Comparison of ENCODE assay signal across 34 cellular contexts in genomic region chr5:91906494-91906893, GRCh38.
"Had no signal": no experiment of that assay in that cellular context is flagged by ENCODE, and none has a peak within 500 bp of the region (broad histone marks: within the 10 kb centered on the region; RNA-seq: fewer than 3 reads in every experiment).

No MANE protein-coding gene starts in this region.

- H3K27ac Mint-ChIP-seq: activated B cell treated with CpG ODN at 0.5 μM for 24 hours; activated CD8-positive, alpha-beta T cell treated with anti-CD3 and anti-CD28 coated beads, Interleukin-2, amount 10 ng/mL, durations not matched to agents 7 days and 5 days; activated naive CD4-positive, alpha-beta T cell treated with anti-CD3 and anti-CD28 coated beads, Interleukin-2, amount 10 ng/mL, durations not matched to agents 7 days and 5 days; activated naive CD4-positive, alpha-beta T cell treated with anti-CD3 and anti-CD28 coated beads, Interleukin-2, amount 50 U/mL, for 72 hours; activated naive CD8-positive, alpha-beta T cell treated with anti-CD3 and anti-CD28 coated beads, Interleukin-2, amount 10 ng/mL, durations not matched to agents 7 days and 5 days; activated T-cell treated with anti-CD3 and anti-CD28 coated beads, Interleukin-2, amount 50 U/mL, for 24 hours; activated T-cell treated with anti-CD3 and anti-CD28 coated beads, Interleukin-2, amount 50 U/mL, for 72 hours; dendritic cell treated with granulocyte-macrophage colony-stimulating factor and Interleukin-4, amounts not matched to agents 40 ng/mL and 50 ng/mL, for 4 days; endodermal cell; T-helper 17 cell; T-helper 2 cell treated with Interferon-gamma antibody and Interleukin-4, amounts not matched to agents 5 μg/mL and 100 μg/mL, for 36 hours had no signal

- H3K4me3 Mint-ChIP-seq: activated B cell treated with CpG ODN at 0.5 μM for 24 hours; activated CD8-positive, alpha-beta T cell treated with anti-CD3 and anti-CD28 coated beads, Interleukin-2, amount 10 ng/mL, durations not matched to agents 7 days and 5 days; activated naive CD4-positive, alpha-beta T cell treated with anti-CD3 and anti-CD28 coated beads, Interleukin-2, amount 10 ng/mL, durations not matched to agents 7 days and 5 days; activated naive CD8-positive, alpha-beta T cell treated with anti-CD3 and anti-CD28 coated beads, Interleukin-2, amount 10 ng/mL, durations not matched to agents 7 days and 5 days; activated T-cell treated with anti-CD3 and anti-CD28 coated beads, Interleukin-2, amount 50 U/mL, for 24 hours; activated T-cell treated with anti-CD3 and anti-CD28 coated beads, Interleukin-2, amount 50 U/mL, for 72 hours; central memory CD8-positive, alpha-beta T cell; dendritic cell treated with granulocyte-macrophage colony-stimulating factor and Interleukin-4, amounts not matched to agents 40 ng/mL and 50 ng/mL, for 4 days; endodermal cell; T-helper 17 cell; T-helper 2 cell treated with Interferon-gamma antibody and Interleukin-4, amounts not matched to agents 5 μg/mL and 100 μg/mL, for 36 hours had no signal

- ATAC-seq: activated CD4-positive, CD25-positive, alpha-beta regulatory T cell treated with anti-CD3 and anti-CD28 coated beads, Interleukin-2, amount 50 U/mL, for 24 hours; activated CD8-positive, alpha-beta T cell treated with anti-CD3 and anti-CD28 coated beads, Interleukin-2, amount 10 ng/mL, durations not matched to agents 7 days and 5 days; activated naive CD4-positive, alpha-beta T cell treated with anti-CD3 and anti-CD28 coated beads, Interleukin-2, amount 50 U/mL, for 72 hours; activated T-cell treated with anti-CD3 and anti-CD28 coated beads, Interleukin-2, amount 50 U/mL, for 72 hours; foreskin keratinocyte; gastrocnemius medialis; T-helper 17 cell had no signal

- H3K9me3 Mint-ChIP-seq: activated B cell treated with CpG ODN at 0.5 μM for 24 hours; activated naive CD4-positive, alpha-beta T cell treated with anti-CD3 and anti-CD28 coated beads, Interleukin-2, amount 10 ng/mL, durations not matched to agents 7 days and 5 days; activated naive CD8-positive, alpha-beta T cell treated with anti-CD3 and anti-CD28 coated beads, Interleukin-2, amount 10 ng/mL, durations not matched to agents 7 days and 5 days; activated T-cell treated with anti-CD3 and anti-CD28 coated beads, Interleukin-2, amount 50 U/mL, for 24 hours; dendritic cell treated with granulocyte-macrophage colony-stimulating factor and Interleukin-4, amounts not matched to agents 40 ng/mL and 50 ng/mL, for 4 days; endodermal cell; T-helper 2 cell treated with Interferon-gamma antibody and Interleukin-4, amounts not matched to agents 5 μg/mL and 100 μg/mL, for 36 hours had no signal

- H3K9me3 ChIP-seq: esophagus muscularis mucosa, gastrocnemius medialis had no signal

- H3K36me3 ChIP-seq: brain microvascular endothelial cell, esophagus muscularis mucosa, gastrocnemius medialis, WERI-Rb-1 had no signal

- H3K4me1 ChIP-seq: esophagus muscularis mucosa, foreskin keratinocyte, gastrocnemius medialis had no signal

- DNase-seq: activated B cell treated with CpG ODN at 0.5 μM for 24 hours; activated CD4-positive, alpha-beta T cell treated with anti-CD3 and anti-CD28 coated beads for 48 hours; activated CD4-positive, alpha-beta T cell treated with anti-CD3 and anti-CD28 coated beads, Interleukin-2, amount 50 U/mL, for 1 hour; activated CD4-positive, alpha-beta T cell treated with anti-CD3 and anti-CD28 coated beads, Interleukin-2, amount 50 U/mL, for 48 hours; activated CD8-positive, alpha-beta memory T cell treated with anti-CD3 and anti-CD28 coated beads, Interleukin-2, amount 50 U/mL, for 48 hours; activated CD8-positive, alpha-beta T cell treated with anti-CD3 and anti-CD28 coated beads, Interleukin-2, amount 10 ng/mL, durations not matched to agents 7 days and 5 days; activated gamma-delta T cell; activated naive CD4-positive, alpha-beta T cell; activated naive CD4-positive, alpha-beta T cell treated with anti-CD3 and anti-CD28 coated beads, Interleukin-2, amount 10 ng/mL, durations not matched to agents 7 days and 5 days; activated naive CD8-positive, alpha-beta T cell treated with anti-CD3 and anti-CD28 coated beads, Interleukin-2, amount 10 ng/mL, durations not matched to agents 7 days and 5 days; activated T-cell treated with anti-CD3 and anti-CD28 coated beads for 4 hours; activated T-cell treated with anti-CD3 and anti-CD28 coated beads, Interleukin-2, amount 50 U/mL, for 24 hours; activated T-cell treated with anti-CD3 and anti-CD28 coated beads, Interleukin-2, amount 50 U/mL, for 72 hours; amniotic stem cell; anterior cingulate cortex; brain microvascular endothelial cell; dorsolateral prefrontal cortex; effector memory CD4-positive, alpha-beta T cell; endodermal cell; erythroblast; foreskin keratinocyte; gastrocnemius medialis; glutamatergic neuron; T-helper 1 cell; T-helper 17 cell; T1000; WERI-Rb-1 had no signal

- H3K27ac ChIP-seq: brain microvascular endothelial cell, coronary artery, dorsolateral prefrontal cortex, esophagus muscularis mucosa, foreskin keratinocyte, gastrocnemius medialis, WERI-Rb-1 had no signal

- H3K4me3 ChIP-seq: coronary artery, dorsolateral prefrontal cortex, esophagus muscularis mucosa, gastrocnemius medialis had no signal

- H3K27me3 ChIP-seq: brain microvascular endothelial cell, dorsolateral prefrontal cortex, esophagus muscularis mucosa, foreskin keratinocyte, gastrocnemius medialis had no signal

- H3K27me3 Mint-ChIP-seq: activated B cell treated with CpG ODN at 0.5 μM for 24 hours; activated naive CD4-positive, alpha-beta T cell treated with anti-CD3 and anti-CD28 coated beads, Interleukin-2, amount 10 ng/mL, durations not matched to agents 7 days and 5 days; activated naive CD8-positive, alpha-beta T cell treated with anti-CD3 and anti-CD28 coated beads, Interleukin-2, amount 10 ng/mL, durations not matched to agents 7 days and 5 days; activated T-cell treated with anti-CD3 and anti-CD28 coated beads, Interleukin-2, amount 50 U/mL, for 24 hours; central memory CD8-positive, alpha-beta T cell; dendritic cell treated with granulocyte-macrophage colony-stimulating factor and Interleukin-4, amounts not matched to agents 40 ng/mL and 50 ng/mL, for 4 days; T-helper 17 cell had no signal

- H3K4me1 Mint-ChIP-seq: activated B cell treated with CpG ODN at 0.5 μM for 24 hours; activated naive CD4-positive, alpha-beta T cell treated with anti-CD3 and anti-CD28 coated beads, Interleukin-2, amount 10 ng/mL, durations not matched to agents 7 days and 5 days; activated naive CD8-positive, alpha-beta T cell treated with anti-CD3 and anti-CD28 coated beads, Interleukin-2, amount 10 ng/mL, durations not matched to agents 7 days and 5 days; central memory CD8-positive, alpha-beta T cell; T-helper 17 cell had no signal

- H3K36me3 Mint-ChIP-seq: activated naive CD4-positive, alpha-beta T cell treated with anti-CD3 and anti-CD28 coated beads, Interleukin-2, amount 10 ng/mL, durations not matched to agents 7 days and 5 days; activated naive CD4-positive, alpha-beta T cell treated with anti-CD3 and anti-CD28 coated beads, Interleukin-2, amount 50 U/mL, for 72 hours; activated naive CD8-positive, alpha-beta T cell treated with anti-CD3 and anti-CD28 coated beads, Interleukin-2, amount 10 ng/mL, durations not matched to agents 7 days and 5 days had no signal
